In genomic region chr7:5466551-5466950, GRCh38 we compare ENCODE assay signal across 1 cellular context.
TF ChIP-seq lines count a peak whose summit lies in the region.

No MANE protein-coding gene starts in this region.

TF ChIP-seq in WTC11, 78 proteins besides CTCF, POLR2A, EP300 and RAD21 (continued from another document):
- 0 out of 2 replicates have a peak, but pooled peaks have one; percentile 37 for TF ChIP-seq PRDM15 (CRISPR knock-in tag; IDR thresholded peaks at IDR 0.05)
- no peak for TF ChIP-seq ATF1 (CRISPR knock-in tag; IDR thresholded peaks at IDR 0.05)
TF ChIP-seq in WTC11: peak in this region for 1.
